8 cellular contexts compared by ENCODE assay signal in genomic region chr22:40951795-40952602, GRCh38. TPM values are rescaled to one million over a fixed set of nuclear protein-coding genes. Genes with fewer than 3 reads are reported as not detected.
DNase-seq lines count a peak whose midpoint lies in the region; ATAC-seq and TF ChIP-seq lines count a peak whose summit lies in the region.

No MANE protein-coding gene starts in this region.

- CTCF ChIA-PET in activated B cell treated with CpG ODN at 0.5 μM for 24 hours (lab: Charles Lee) = interaction anchor here (0.8 to 2.7 kb wide), 5 partner anchors 28 to 349 kb away, joined by 3 to 21 read pairs (median 4); partner anchors contain the start of genes EP300 and ZC3H7B

- H3K9me3 Mint-ChIP-seq in activated B cell treated with CpG ODN at 0.5 μM for 24 hours = no peaks in the 10 kb centered on the region
- no peaks in the 10 kb centered on the region for H3K9me3 Mint-ChIP-seq in stimulated activated naive B cell treated with anti-CD40 and anti-IgM and Interleukin-4, amounts not matched to agents 10 μg/mL and 1 μg/mL and 100 μg/mL, for 72 hours

- peaks cover 28% of the 10 kb centered on the region for H3K4me1 Mint-ChIP-seq in activated B cell treated with CpG ODN at 0.5 μM for 24 hours
- H3K4me1 Mint-ChIP-seq in stimulated activated naive B cell treated with anti-CD40 and anti-IgM and Interleukin-4, amounts not matched to agents 10 μg/mL and 1 μg/mL and 100 μg/mL, for 72 hours = peaks cover 10 to 37% of the 10 kb centered on the region in 2 donors

- peak overlapping the region; percentile 96 for H3K4me3 ChIP-seq in AG10803 (ENCODE audit: low read length)
- H3K4me3 ChIP-seq in iPS-11a (ENCODE audit: low read depth, low read length) = peak overlapping the region; percentile 78

- DNase-seq in AG10803 (ENCODE audit: low read depth) (peak; percentile 43), HCEC 1CT (peak; percentile 3), activated B cell treated with CpG ODN at 0.5 μM for 24 hours (no peak), NCI-H2171 (lab: John Stamatoyannopoulos, UW) (no peak), UCSD-AML1 (lab: John Stamatoyannopoulos, UW; ENCODE audit: unreplicated experiment) (no peak)
- DNase-seq in stimulated activated naive B cell treated with anti-CD40 and anti-IgM and Interleukin-4, amounts not matched to agents 10 μg/mL and 1 μg/mL and 100 μg/mL, for 72 hours = no peak

- H3K27me3 Mint-ChIP-seq in activated B cell treated with CpG ODN at 0.5 μM for 24 hours = no peaks in the 10 kb centered on the region
- no peaks in the 10 kb centered on the region for H3K27me3 Mint-ChIP-seq in stimulated activated naive B cell treated with anti-CD40 and anti-IgM and Interleukin-4, amounts not matched to agents 10 μg/mL and 1 μg/mL and 100 μg/mL, for 72 hours

- H3K36me3 Mint-ChIP-seq in activated B cell treated with CpG ODN at 0.5 μM for 24 hours (ENCODE audit: low read depth) = peaks cover 43% of the 10 kb centered on the region
- H3K36me3 Mint-ChIP-seq in stimulated activated naive B cell treated with anti-CD40 and anti-IgM and Interleukin-4, amounts not matched to agents 10 μg/mL and 1 μg/mL and 100 μg/mL, for 72 hours = peaks cover 11 to 38% of the 10 kb centered on the region in 2 donors

- ATAC-seq in activated B cell treated with CpG ODN at 0.5 μM for 24 hours (ENCODE audit: low read depth) = no peak
- ATAC-seq in stimulated activated naive B cell treated with anti-CD40 and anti-IgM and Interleukin-4, amounts not matched to agents 10 μg/mL and 1 μg/mL and 100 μg/mL, for 72 hours (replicated peaks) = peak in 1 of 2 donors; percentile 0
- ATAC-seq in GM21515 (IDR thresholded peaks at IDR 0.05; ENCODE audit: unreplicated experiment) = no peak

- peak overlapping the region; percentile 100 for H3K4me3 Mint-ChIP-seq in activated B cell treated with CpG ODN at 0.5 μM for 24 hours
- peak overlapping the region; percentile 100 for H3K4me3 Mint-ChIP-seq in stimulated activated naive B cell treated with anti-CD40 and anti-IgM and Interleukin-4, amounts not matched to agents 10 μg/mL and 1 μg/mL and 100 μg/mL, for 72 hours

- H3K27ac Mint-ChIP-seq in activated B cell treated with CpG ODN at 0.5 μM for 24 hours = peak overlapping the region; percentile 100
- peak overlapping the region; percentile 100 for H3K27ac Mint-ChIP-seq in stimulated activated naive B cell treated with anti-CD40 and anti-IgM and Interleukin-4, amounts not matched to agents 10 μg/mL and 1 μg/mL and 100 μg/mL, for 72 hours

- intact Hi-C loops in activated B cell treated with CpG ODN at 0.5 μM for 24 hours (cut with micrococcal nuclease) = loop anchor here (1.0 to 10.0 kb wide), 11 partner anchors 9 to 983 kb away; partner anchors contain the start of genes L3MBTL2, RANGAP1, SLC25A17 and ST13

- TF ChIP-seq CTCF in AG10803 (conservative IDR thresholded peaks at IDR 0.05; ENCODE audit: low read length) (no peak), activated B cell treated with CpG ODN at 0.5 μM for 24 hours (IDR thresholded peaks at IDR 0.05) (no peak)

- POLR2A ChIA-PET in activated B cell treated with CpG ODN at 0.5 μM for 24 hours (lab: Charles Lee) = interaction anchor here (0.6 to 4.6 kb wide), 42 partner anchors 8 to 908 kb away, joined by 3 to 245 read pairs (median 4); partner anchors contain the start of genes EP300, PHF5A, RANGAP1 and ST13

RNA-seq across cellular contexts. Expression of gene RBX1, which starts 0.8 kb away (rescaled TPM):
- 78.6 and 78.9 TPM in 2 replicates for total RNA-seq in activated B cell treated with CpG ODN at 0.5 μM for 24 hours

Comparison
In these comparisons a context has a peak if more than half of its experiments do, and no peak if none do; other contexts are left out.
1. DNase-seq: peak in AG10803 (single experiment) and HCEC 1CT (single experiment); none in activated B cell treated with CpG ODN at 0.5 μM for 24 hours (single experiment), stimulated activated naive B cell treated with anti-CD40 and anti-IgM and Interleukin-4, amounts not matched to agents 10 μg/mL and 1 μg/mL and 100 μg/mL, for 72 hours (single experiment), NCI-H2171 (single experiment) and UCSD-AML1 (single experiment).